ENCODE assay signal across 8 cellular contexts in the genomic region with DNA sequence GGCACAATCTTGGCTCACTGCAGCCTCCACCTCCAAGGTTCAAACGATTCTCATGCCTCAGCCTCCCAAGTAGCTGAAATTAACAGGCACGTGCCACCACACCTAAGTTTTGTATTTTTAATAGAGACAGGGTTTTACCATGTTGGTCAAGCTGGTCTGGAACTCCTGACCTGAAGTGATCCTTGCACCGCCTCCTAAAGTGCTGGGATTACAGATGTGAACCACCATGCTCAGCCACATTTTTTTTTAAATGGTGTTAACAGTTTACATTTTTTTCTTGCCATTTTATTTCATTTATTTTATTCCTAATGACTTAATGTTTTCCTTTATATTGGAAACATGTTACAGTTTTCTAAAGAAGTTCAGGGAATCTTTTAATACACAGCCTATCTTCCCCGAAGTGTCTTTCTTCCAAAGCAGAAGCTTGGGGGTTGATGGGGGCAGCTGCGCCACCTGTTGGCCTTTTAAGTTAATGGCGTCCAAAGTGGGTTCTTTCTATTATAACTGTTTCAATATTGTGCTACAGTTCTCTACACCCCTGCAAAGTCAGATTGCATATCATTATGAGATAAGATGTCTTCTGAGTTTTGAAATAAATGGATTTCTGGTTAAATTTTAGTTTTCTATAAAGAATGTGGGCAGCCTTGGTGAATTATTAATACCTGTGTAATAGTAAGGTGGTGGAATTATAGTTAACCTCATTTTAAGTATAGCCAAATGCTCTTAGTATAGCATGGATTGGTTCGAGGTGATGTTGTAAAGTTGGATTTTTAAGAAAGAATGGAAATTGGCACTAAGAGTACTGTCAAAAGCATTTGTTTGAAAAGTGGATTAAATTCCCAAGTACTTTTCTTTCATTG. TPM values are rescaled to one million over a fixed set of nuclear protein-coding genes. Genes with fewer than 3 reads are reported as not detected.
DNase-seq lines count a peak whose midpoint lies in the region; ATAC-seq, FAIRE-seq and TF ChIP-seq lines count a peak whose summit lies in the region.

No MANE protein-coding gene starts in this region.

- ATAC-seq in heart left ventricle: peak in 3 of 4 donors; percentile 34 to 77 (median 71)
- ATAC-seq in GM21390 (IDR thresholded peaks at IDR 0.05; ENCODE audit: unreplicated experiment): no peak

- H3K27me3 ChIP-seq in MM.1S (replicated peaks; ENCODE audit: insufficient read depth, low read length): no peaks in the 10 kb centered on the region
- H3K27me3 ChIP-seq in SU-DHL-6 (ENCODE audit: low read length): no peaks in the 10 kb centered on the region
- H3K27me3 ChIP-seq in heart left ventricle: no peaks in the 10 kb centered on the region
- no peaks in the 10 kb centered on the region for H3K27me3 ChIP-seq in sigmoid colon

- H4K20me1 ChIP-seq in MM.1S (ENCODE audit: insufficient read depth, low read length) (no peaks in the 10 kb centered on the region), SU-DHL-6 (ENCODE audit: low read depth, low read length) (no peaks in the 10 kb centered on the region)

- H3K9me2 ChIP-seq in MM.1S (replicated peaks; ENCODE audit: insufficient read depth, low read length): no peaks in the 10 kb centered on the region
- no peaks in the 10 kb centered on the region for H3K9me2 ChIP-seq in SU-DHL-6 (replicated peaks; ENCODE audit: insufficient read depth, low read length)

- H3K9ac ChIP-seq in MM.1S (ENCODE audit: low read length) (no peak overlapping the region), SU-DHL-6 (ENCODE audit: low read length) (no peak overlapping the region)

- no peak overlapping the region for H2AFZ ChIP-seq in MM.1S (ENCODE audit: low read length)
- no peak overlapping the region for H2AFZ ChIP-seq in SU-DHL-6 (ENCODE audit: low read depth, low read length, severe bottlenecking)

- TF ChIP-seq CTCF in MM.1S (IDR thresholded peaks at IDR 0.05; ENCODE audit: low read length) (peak; percentile 91), SU-DHL-6 (IDR thresholded peaks at IDR 0.05; ENCODE audit: insufficient read depth, low read length, poor library complexity, severe bottlenecking) (peak; percentile 89), heart left ventricle (IDR thresholded peaks at IDR 0.05) (peak; percentile 83 to 94 (median 86)), sigmoid colon (IDR thresholded peaks at IDR 0.05) (peak; percentile 39 to 78 (median 68))

- intact Hi-C loops in heart left ventricle (cut with DNase I) (loop anchor here in 8 of 10 donors (1.0 to 5.0 kb wide), 6 partner anchors 103 to 127 kb away; no protein-coding TSS in a partner anchor), sigmoid colon (cut with DNase I) (loop anchor here (1.0 kb wide), 2 partner anchors 105 to 127 kb away; no protein-coding TSS in a partner anchor)

- peaks cover 11% of the 10 kb centered on the region for H3K36me3 ChIP-seq in MM.1S (replicated peaks; ENCODE audit: insufficient read depth, low read length)
- H3K36me3 ChIP-seq in SU-DHL-6 (ENCODE audit: low read length): peaks cover 45% of the 10 kb centered on the region
- H3K36me3 ChIP-seq in heart left ventricle: peaks cover 0 to 94% (median 84%) of the 10 kb centered on the region in 9 donors
- peaks cover 8 to 77% (median 32%) of the 10 kb centered on the region in 4 donors for H3K36me3 ChIP-seq in sigmoid colon

- TF ChIP-seq POLR2A in heart left ventricle (IDR thresholded peaks at IDR 0.05): no peak
- no peak for TF ChIP-seq POLR2A in sigmoid colon (IDR thresholded peaks at IDR 0.05)

- no peaks in the 10 kb centered on the region for H3K4me1 ChIP-seq in MM.1S (ENCODE audit: low read length)
- peaks cover 0 to 12% (median 0%) of the 10 kb centered on the region in 12 donors for H3K4me1 ChIP-seq in heart left ventricle
- H3K4me1 ChIP-seq in sigmoid colon: peaks cover 0 to 10% (median 9%) of the 10 kb centered on the region in 4 donors

- H3K4me3 ChIP-seq in MM.1S (ENCODE audit: low read length) (no peak overlapping the region), SU-DHL-6 (ENCODE audit: insufficient read depth, low read length, poor library complexity, severe bottlenecking) (no peak overlapping the region), heart left ventricle (no peak overlapping the region), sigmoid colon (no peak overlapping the region)

- WGBS in heart left ventricle, 4 donors: 44 to 48% (median 46%) methylated on average over 7 of the region's 7 CpGs
- 45 to 52% methylated on average over 7 of the region's 7 CpGs for WGBS in sigmoid colon, 2 donors

- no peaks in the 10 kb centered on the region for H3K9me3 ChIP-seq in MM.1S (replicated peaks; ENCODE audit: insufficient read depth, low read length)
- H3K9me3 ChIP-seq in SU-DHL-6 (ENCODE audit: insufficient read depth, low read length): no peaks in the 10 kb centered on the region
- H3K9me3 ChIP-seq in heart left ventricle: no peaks in the 10 kb centered on the region
- no peaks in the 10 kb centered on the region for H3K9me3 ChIP-seq in sigmoid colon

- H3F3A ChIP-seq in MM.1S (ENCODE audit: insufficient read depth, low read length) (peaks cover 13% of the 10 kb centered on the region; the same call in 1 of the 2 replicates), SU-DHL-6 (ENCODE audit: insufficient read depth) (peaks cover 12% of the 10 kb centered on the region)

- DNase-seq in MM.1S: peak; percentile 58
- peak; percentile 4 for DNase-seq in activated naive CD8-positive, alpha-beta T cell treated with anti-CD3 and anti-CD28 coated beads, Interleukin-2, amount 50 U/mL, for 16 hours (ENCODE audit: low read depth, low spot score)
- peak; percentile 38 to 72 (median 54) for DNase-seq in heart left ventricle
- peak; percentile 82 for DNase-seq in sigmoid colon
- no peak for DNase-seq in ureter (ENCODE audit: low spot score)

- H3K4me2 ChIP-seq in MM.1S (ENCODE audit: low read depth, low read length) (no peak overlapping the region), SU-DHL-6 (ENCODE audit: low read depth, low read length, poor library complexity, severe bottlenecking) (no peak overlapping the region)

- peak; percentile 90 for FAIRE-seq in G401.6 (lab: Jason Lieb, UNC)

- H3K79me2 ChIP-seq in MM.1S (ENCODE audit: low read length) (peaks cover 4% of the 10 kb centered on the region; the same call in 1 of the 2 replicates), SU-DHL-6 (ENCODE audit: insufficient read depth, low read length) (no peaks in the 10 kb centered on the region)

- no peak for TF ChIP-seq EP300 in sigmoid colon (IDR thresholded peaks at IDR 0.05)

- H3K27ac ChIP-seq in MM.1S (ENCODE audit: low read length) (no peak overlapping the region), SU-DHL-6 (ENCODE audit: low read depth, low read length) (no peak overlapping the region), heart left ventricle (no peak overlapping the region), sigmoid colon (no peak overlapping the region)

RNA-seq across cellular contexts. Expression of gene PLCG1, which starts 42.0 kb away (rescaled TPM):
- 10 to 100 TPM; 32.5 to 72.2 (median 55.9) TPM for total RNA-seq in heart left ventricle
- 10 to 100 TPM; 37.9 to 44.9 TPM for polyA plus RNA-seq in heart left ventricle
- total RNA-seq in sigmoid colon: 100 to 1,000 TPM in 1 of 4 donors, 10 to 100 TPM in 3; 48.5 to 152 (median 67.0) TPM
- 10 to 100 TPM in 2 of 3 donors, 1 to 10 TPM in 1; 9.9 to 57.6 (median 19.8) TPM for polyA plus RNA-seq in sigmoid colon
- total RNA-seq in ureter: 96.3 TPM
